ENCODE assay signal across 24 cellular contexts in the genomic region with DNA sequence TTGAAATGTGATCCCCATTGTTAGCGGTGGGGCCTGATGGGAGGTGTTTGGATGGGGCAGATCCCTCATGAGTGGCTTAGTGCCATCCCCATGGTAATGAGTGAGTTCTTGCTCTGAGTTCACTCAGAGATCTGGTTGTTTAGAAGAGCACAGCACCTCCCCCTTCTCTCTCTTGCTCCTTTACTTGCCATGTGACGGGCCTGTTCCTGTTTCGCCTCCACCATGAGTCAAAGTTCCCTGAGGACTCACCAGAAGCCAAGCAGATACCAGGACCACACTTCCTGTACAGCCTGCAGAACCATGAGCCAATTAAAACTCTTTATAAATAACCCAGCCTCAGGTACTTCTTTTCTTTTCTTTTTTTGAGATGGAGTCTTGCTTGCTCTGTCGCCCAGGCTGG. TPM values are rescaled to one million over a fixed set of nuclear protein-coding genes. Genes with fewer than 3 reads are reported as not detected.
A peak's percentile ranks its signal among the peaks of the same experiment; 100 is the strongest.
DNase-seq lines count a peak whose midpoint lies in the region; ATAC-seq and TF ChIP-seq lines count a peak whose summit lies in the region.
"Had no signal": no experiment of that assay in that cellular context is flagged by ENCODE, and none has a peak within 500 bp of the region (broad histone marks: within the 10 kb centered on the region; RNA-seq: fewer than 3 reads in every experiment).

No MANE protein-coding gene starts in this region.

- peaks cover 0 to 19% (median 18%) of the 10 kb centered on the region in 9 donors for H3K36me3 ChIP-seq in heart left ventricle

- H3K27ac ChIP-seq in right cardiac atrium (ENCODE audit: low read length) (no peak overlapping the region), heart left ventricle (peak overlapping the region in 1 of 12 donors; percentile 35)

- peaks cover 20% of the 10 kb centered on the region for H3K4me1 ChIP-seq in right cardiac atrium (ENCODE audit: control insufficient read depth, insufficient read depth, low read length)
- peaks cover 0 to 35% (median 22%) of the 10 kb centered on the region in 12 donors for H3K4me1 ChIP-seq in heart left ventricle

- POLR2A ChIA-PET in activated CD8-positive, alpha-beta T cell treated with anti-CD3 and anti-CD28 coated beads for 36 hours (lab: Charles Lee): no interaction called here
- POLR2A ChIA-PET in GM10248 (lab: Yijun Ruan, JAX): no interaction called here

- H3K9me3 Mint-ChIP-seq in T-helper 2 cell treated with Interferon-gamma antibody and Interleukin-4, amounts not matched to agents 5 μg/mL and 100 μg/mL, for 36 hours: no peaks in the 10 kb centered on the region
- peaks cover 5% of the 10 kb centered on the region for H3K9me3 Mint-ChIP-seq in activated CD8-positive, alpha-beta T cell treated with anti-CD3 and anti-CD28 coated beads for 36 hours

- ATAC-seq in right cardiac atrium (peak; percentile 46 to 47), heart left ventricle (no peak), HG03378 (IDR thresholded peaks at IDR 0.05; ENCODE audit: unreplicated experiment) (no peak)
- no peak for ATAC-seq in activated CD8-positive, alpha-beta T cell treated with anti-CD3 and anti-CD28 coated beads for 36 hours
- ATAC-seq: HepG2 had no signal

- H3K27me3 ChIP-seq in right cardiac atrium (ENCODE audit: control insufficient read depth, insufficient read depth): no peaks in the 10 kb centered on the region
- no peaks in the 10 kb centered on the region for H3K27me3 ChIP-seq in heart left ventricle
- H3K27me3 ChIP-seq: BE2C had no signal

- no peaks in the 10 kb centered on the region for H3K4me1 Mint-ChIP-seq in T-helper 2 cell treated with Interferon-gamma antibody and Interleukin-4, amounts not matched to agents 5 μg/mL and 100 μg/mL, for 36 hours (ENCODE audit: low read depth)
- peaks cover 2% of the 10 kb centered on the region for H3K4me1 Mint-ChIP-seq in activated CD8-positive, alpha-beta T cell treated with anti-CD3 and anti-CD28 coated beads for 36 hours (ENCODE audit: low read depth)

- no peak overlapping the region for H3K27ac Mint-ChIP-seq in T-helper 2 cell treated with Interferon-gamma antibody and Interleukin-4, amounts not matched to agents 5 μg/mL and 100 μg/mL, for 36 hours
- no peak overlapping the region for H3K27ac Mint-ChIP-seq in activated CD8-positive, alpha-beta T cell treated with anti-CD3 and anti-CD28 coated beads for 36 hours

- no peak overlapping the region for H3K4me3 ChIP-seq in right cardiac atrium (ENCODE audit: low read length)
- no peak overlapping the region for H3K4me3 ChIP-seq in heart left ventricle

- TF ChIP-seq POLR2A in heart left ventricle (IDR thresholded peaks at IDR 0.05): no peak

- intact Hi-C loops in right cardiac atrium (cut with DNase I): no loop called here
- intact Hi-C loops in heart left ventricle (cut with DNase I): no loop called here
- intact Hi-C loops in activated CD8-positive, alpha-beta T cell treated with anti-CD3 and anti-CD28 coated beads for 36 hours (cut with micrococcal nuclease): loop anchor here (5.0 kb wide), 1 partner anchor 108 kb away; no protein-coding TSS in a partner anchor

- H3K4me3 Mint-ChIP-seq in T-helper 2 cell treated with Interferon-gamma antibody and Interleukin-4, amounts not matched to agents 5 μg/mL and 100 μg/mL, for 36 hours: no peak overlapping the region
- H3K4me3 Mint-ChIP-seq in activated CD8-positive, alpha-beta T cell treated with anti-CD3 and anti-CD28 coated beads for 36 hours: no peak overlapping the region
- H3K4me3 Mint-ChIP-seq: CD14-positive monocyte had no signal

- H3K9me3 ChIP-seq in right cardiac atrium (ENCODE audit: control insufficient read depth, low read length) (no peaks in the 10 kb centered on the region), heart left ventricle (peaks cover 0 to 3% (median 0%) of the 10 kb centered on the region in 12 donors)
- H3K9me3 ChIP-seq: BE2C had no signal

- DNase-seq in T-helper 2 cell treated with Interferon-gamma antibody and Interleukin-4, amounts not matched to agents 5 μg/mL and 100 μg/mL, for 36 hours (ENCODE audit: low spot score): peak; percentile 2
- DNase-seq in T-helper 2 cell (no peak), right cardiac atrium (peak in 2 of 3 donors; percentile 39 to 64), heart left ventricle (no peak), mesenteric fat pad (ENCODE audit: low spot score) (peak; percentile 33), GM10248 (ENCODE audit: extremely low spot score) (no peak)
- no peak for DNase-seq in activated CD8-positive, alpha-beta T cell treated with anti-CD3 and anti-CD28 coated beads for 36 hours
- DNase-seq: 8988T, ACHN, BE2C, DMS153, Kasumi-1, MV-4-11, NCI-H1105 treated with DMSO at 0.1 percent for 48 hours, NCI-H146, NCI-H1930, NCI-H2107, NCI-H510A, NCI-H69, RPMI8226, SHP77 treated with DMSO at 0.1 percent for 48 hours had no signal

- H3K27me3 Mint-ChIP-seq in T-helper 2 cell treated with Interferon-gamma antibody and Interleukin-4, amounts not matched to agents 5 μg/mL and 100 μg/mL, for 36 hours (ENCODE audit: low read depth): peaks cover 3% of the 10 kb centered on the region
- peaks cover 1% of the 10 kb centered on the region for H3K27me3 Mint-ChIP-seq in activated CD8-positive, alpha-beta T cell treated with anti-CD3 and anti-CD28 coated beads for 36 hours

- H3K36me3 Mint-ChIP-seq in T-helper 2 cell treated with Interferon-gamma antibody and Interleukin-4, amounts not matched to agents 5 μg/mL and 100 μg/mL, for 36 hours (ENCODE audit: low read depth): peaks cover 19% of the 10 kb centered on the region
- peaks cover 9% of the 10 kb centered on the region for H3K36me3 Mint-ChIP-seq in activated CD8-positive, alpha-beta T cell treated with anti-CD3 and anti-CD28 coated beads for 36 hours (ENCODE audit: low read depth)

- TF ChIP-seq CTCF in heart left ventricle (IDR thresholded peaks at IDR 0.05) (no peak), GM10248 (IDR thresholded peaks at IDR 0.05; ENCODE audit: control extremely low read depth, extremely low read depth, low read depth, missing control alignments) (no peak)
- TF ChIP-seq CTCF in activated CD8-positive, alpha-beta T cell treated with anti-CD3 and anti-CD28 coated beads for 36 hours (IDR thresholded peaks at IDR 0.05): no peak

- WGBS in right cardiac atrium: 92% methylated on average over 4 of the region's 4 CpGs
- 93 to 95% (median 93%) methylated on average over 4 of the region's 4 CpGs for WGBS in heart left ventricle, 4 donors

- CTCF ChIA-PET in activated CD8-positive, alpha-beta T cell treated with anti-CD3 and anti-CD28 coated beads for 36 hours (lab: Charles Lee): interaction anchor here (1.6 to 2.0 kb wide), 2 partner anchors 10 to 102 kb away, joined by 4 to 8 read pairs; no protein-coding TSS in a partner anchor
- CTCF ChIA-PET in GM10248 (lab: Yijun Ruan, JAX): interaction anchor here (0.8 to 1.1 kb wide), 2 partner anchors 11 to 151 kb away, joined by 3 to 4 read pairs; no protein-coding TSS in a partner anchor

RNA-seq across cellular contexts. Expression of a gene that starts 46.6 kb away (rescaled TPM):
- total RNA-seq in right cardiac atrium (100 to 1,000 TPM; 104 to 145 (median 122) TPM), heart left ventricle (100 to 1,000 TPM in 8 of 9 donors, 10 to 100 TPM in 1; 55.7 to 202 (median 142) TPM), mesenteric fat pad (92.6 TPM)
- polyA plus RNA-seq in right cardiac atrium (103 TPM), heart left ventricle (100 to 1,000 TPM; 134 to 195 TPM)
- 100 to 1,000 TPM; 239 to 246 TPM for total RNA-seq in activated CD8-positive, alpha-beta T cell treated with anti-CD3 and anti-CD28 coated beads for 36 hours

Comparison
In these comparisons a context has a peak if more than half of its experiments do, and no peak if none do; other contexts are left out.
1. DNase-seq: peak in T-helper 2 cell treated with Interferon-gamma antibody and Interleukin-4, amounts not matched to agents 5 μg/mL and 100 μg/mL, for 36 hours (single experiment), right cardiac atrium (2 of 3) and mesenteric fat pad (single experiment); none in T-helper 2 cell (0 of 5), heart left ventricle (0 of 5), activated CD8-positive, alpha-beta T cell treated with anti-CD3 and anti-CD28 coated beads for 36 hours (single experiment) and GM10248 (single experiment).
2. ATAC-seq: peak in right cardiac atrium (2 of 2); none in heart left ventricle (0 of 4), activated CD8-positive, alpha-beta T cell treated with anti-CD3 and anti-CD28 coated beads for 36 hours (single experiment) and HG03378 (single experiment).